7 cellular contexts compared by ENCODE assay signal in the genomic region with DNA sequence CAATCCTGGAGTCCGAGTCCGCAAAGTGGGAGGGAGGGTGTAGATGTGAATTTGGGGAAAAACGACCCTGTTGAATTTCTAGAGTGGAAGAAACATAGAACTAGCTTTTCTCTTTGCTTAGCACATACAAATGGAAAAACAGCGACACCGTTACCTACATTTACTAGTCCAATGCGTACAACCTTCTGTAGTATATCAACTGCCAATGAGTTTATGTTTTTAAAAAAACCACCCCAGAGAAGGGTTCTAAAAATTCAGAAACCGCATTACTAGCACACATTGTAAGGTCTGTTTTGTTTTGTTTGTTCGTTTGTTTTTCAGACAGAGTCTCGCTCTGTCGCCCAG. TPM values are rescaled to one million over a fixed set of nuclear protein-coding genes. Genes with fewer than 3 reads are reported as not detected.
DNase-seq lines count a peak whose midpoint lies in the region; ATAC-seq, FAIRE-seq and TF ChIP-seq lines count a peak whose summit lies in the region.

No MANE protein-coding gene starts in this region.

- peaks cover 3% of the 10 kb centered on the region for H3K36me3 ChIP-seq in astrocyte (ENCODE audit: insufficient read depth, low read length)
- H3K36me3 ChIP-seq in mesendoderm (ENCODE audit: control insufficient read depth, insufficient read depth, low read length): no peaks in the 10 kb centered on the region

- H3K36me3 Mint-ChIP-seq in astrocyte (ENCODE audit: low read depth, unreplicated experiment): peaks cover 8% of the 10 kb centered on the region

- H2BK15ac ChIP-seq in mesendoderm (replicated peaks; ENCODE audit: low read depth): no peak overlapping the region

- no peak overlapping the region for H4K5ac ChIP-seq in mesendoderm (ENCODE audit: low read length)

- H3K79me2 ChIP-seq in astrocyte (ENCODE audit: insufficient read depth, low read length): peaks cover 39% of the 10 kb centered on the region
- peaks cover 25% of the 10 kb centered on the region for H3K79me2 ChIP-seq in mesendoderm (ENCODE audit: control insufficient read depth, insufficient read depth, low read length)

- H2AFZ ChIP-seq in astrocyte (ENCODE audit: low read depth, low read length): peak overlapping the region; percentile 71

- H4K8ac ChIP-seq in mesendoderm (ENCODE audit: low read depth, low read length): no peak overlapping the region

- H3K27ac Mint-ChIP-seq in astrocyte (ENCODE audit: unreplicated experiment): peak overlapping the region; percentile 53

- H3K4me1 ChIP-seq in astrocyte (ENCODE audit: insufficient read depth, low read length) (peaks cover 4% of the 10 kb centered on the region), mesendoderm (ENCODE audit: control insufficient read depth, low read depth, low read length) (no peaks in the 10 kb centered on the region)

- no peak for DNase-seq in astrocyte (ENCODE audit: low read depth)
- no peak for DNase-seq in mesendoderm
- DNase-seq in HuH-7 (ENCODE audit: low spot score): no peak
- DNase-seq in dermis blood vessel endothelial cell: no peak
- no peak for DNase-seq in SW 1271 (lab: John Stamatoyannopoulos, UW)

- no peaks in the 10 kb centered on the region for H3K9me3 ChIP-seq in astrocyte (ENCODE audit: insufficient read depth, low read depth, low read length)

- WGBS in mesendoderm (ENCODE audit: extremely low coverage, insufficient coverage, low lambda C conversion rate): no CpG with 5 or more reads among the region's 10 CpGs

- H3K56ac ChIP-seq in mesendoderm (ENCODE audit: low read length): peak overlapping the region; percentile 40

- H3K4ac ChIP-seq in mesendoderm (ENCODE audit: low read depth, low read length): no peak overlapping the region

- peaks cover 6% of the 10 kb centered on the region for H3K4me1 Mint-ChIP-seq in astrocyte (ENCODE audit: low read depth, unreplicated experiment)

- H3K9ac ChIP-seq in astrocyte (ENCODE audit: low read length): peak overlapping the region; percentile 95
- peak overlapping the region; percentile 50 for H3K9ac ChIP-seq in mesendoderm (ENCODE audit: low read length)

- no peak for TF ChIP-seq CTCF in astrocyte (IDR thresholded peaks at IDR 0.05; ENCODE audit: insufficient read depth, low read depth, low read length)

- no peak overlapping the region for H3K18ac ChIP-seq in mesendoderm (ENCODE audit: low read length)

- H3K9me3 Mint-ChIP-seq in astrocyte (ENCODE audit: unreplicated experiment): peaks cover 5% of the 10 kb centered on the region

- H2AK5ac ChIP-seq in mesendoderm (ENCODE audit: low read length): no peak overlapping the region

- H3K79me1 ChIP-seq in mesendoderm (ENCODE audit: low read length): peaks cover 2% of the 10 kb centered on the region

- H3K4me2 ChIP-seq in astrocyte (ENCODE audit: low read length) (peak overlapping the region; percentile 87), mesendoderm (ENCODE audit: low read length) (peak overlapping the region; percentile 17)

- peak; percentile 17 for ATAC-seq in GM19025 (IDR thresholded peaks at IDR 0.05; ENCODE audit: low read depth, unreplicated experiment)
- peak; percentile 23 for ATAC-seq in HG03064 (IDR thresholded peaks at IDR 0.05; ENCODE audit: low read depth, unreplicated experiment)

- H3K27me3 Mint-ChIP-seq in astrocyte (ENCODE audit: low read depth, unreplicated experiment): no peaks in the 10 kb centered on the region

- peaks cover 4% of the 10 kb centered on the region for H4K20me1 ChIP-seq in astrocyte (ENCODE audit: insufficient read depth, low read length)

- peak overlapping the region; percentile 97 for H3K4me3 ChIP-seq in astrocyte (ENCODE audit: insufficient read depth, low read depth, low read length)
- H3K4me3 ChIP-seq in mesendoderm (ENCODE audit: low read length): peak overlapping the region; percentile 24

- no peak for FAIRE-seq in astrocyte (lab: Jason Lieb, UNC)

- H3K27me3 ChIP-seq in astrocyte (ENCODE audit: insufficient read depth, low read length): no peaks in the 10 kb centered on the region
- H3K27me3 ChIP-seq in mesendoderm (ENCODE audit: insufficient read depth, low read length, poor library complexity): no peaks in the 10 kb centered on the region

- H3K27ac ChIP-seq in astrocyte (ENCODE audit: low read depth, low read length) (no peak overlapping the region), mesendoderm (ENCODE audit: low read depth, low read length) (no peak overlapping the region)

- H3K23ac ChIP-seq in mesendoderm (ENCODE audit: low read length): no peak overlapping the region

- peak overlapping the region; percentile 98 for H3K4me3 Mint-ChIP-seq in astrocyte (ENCODE audit: unreplicated experiment)

- no peak overlapping the region for H2BK120ac ChIP-seq in mesendoderm (ENCODE audit: low read depth, low read length)

- H2BK5ac ChIP-seq in mesendoderm (ENCODE audit: low read length): no peak overlapping the region

RNA-seq across cellular contexts. Expression of a gene that starts 0.3 kb away (rescaled TPM):
- 80.8 and 87.7 TPM in 2 replicates for total RNA-seq in astrocyte
- polyA plus RNA-seq in mesendoderm (2013, experiment 1 of 2): 86.5 TPM
- polyA plus RNA-seq in mesendoderm (2013, experiment 2 of 2): 88.2 TPM
- total RNA-seq in dermis blood vessel endothelial cell: 44.6 and 49.0 TPM in 2 replicates

RNA-seq across cellular contexts. Expression of a gene that starts 45.6 kb away (rescaled TPM):
- total RNA-seq in astrocyte (not detected in 2 replicates), dermis blood vessel endothelial cell (not detected in 2 replicates)
- not detected for polyA plus RNA-seq in mesendoderm (2013, experiment 1 of 2)
- not detected for polyA plus RNA-seq in mesendoderm (2013, experiment 2 of 2)

RNA-seq across cellular contexts. Expression of a gene that starts 59.2 kb away (rescaled TPM):
- total RNA-seq in astrocyte: 26.3 and 29.6 TPM in 2 replicates
- polyA plus RNA-seq in mesendoderm (2013, experiment 1 of 2): 108 TPM
- 112 TPM for polyA plus RNA-seq in mesendoderm (2013, experiment 2 of 2)
- total RNA-seq in dermis blood vessel endothelial cell: 26.9 and 46.9 TPM in 2 replicates
